ENCODE assay signal across 18 cellular contexts in genomic region chr3:126056123-126056522, GRCh38. TPM values are rescaled to one million over a fixed set of nuclear protein-coding genes. Genes with fewer than 3 reads are reported as not detected.
DNase-seq lines count a peak whose midpoint lies in the region; ATAC-seq, FAIRE-seq and TF ChIP-seq lines count a peak whose summit lies in the region.
"Had no signal": no experiment of that assay in that cellular context is flagged by ENCODE, and none has a peak within 500 bp of the region (broad histone marks: within the 10 kb centered on the region; RNA-seq: fewer than 3 reads in every experiment).

No MANE protein-coding gene starts in this region.

- TF ChIP-seq POLR2A in H1 (IDR thresholded peaks at IDR 0.05; ENCODE audit: control extremely low read depth in 1 of 2, low read depth in 2 of 2, low read length in 2 of 2), result no peak

- no peak overlapping the region for H2BK120ac ChIP-seq in H1 (replicated peaks; ENCODE audit: low read depth, low read length)

- no peak overlapping the region for H3K4ac ChIP-seq in H1 (replicated peaks; ENCODE audit: insufficient read length, low read depth, low read length)

- TF ChIP-seq RAD21 in SK-N-SH (IDR thresholded peaks at IDR 0.05; ENCODE audit: low read length), result no peak
- TF ChIP-seq RAD21 in H1 (IDR thresholded peaks at IDR 0.05 in 1 of 2, conservative IDR thresholded peaks at IDR 0.05 in 1 of 2; ENCODE audit: low read depth in 2 of 2, low read length in 2 of 2), result no peak

- 0 out of 2 replicates have a peak overlapping the region, but pooled peaks have one; percentile 27 for H2BK12ac ChIP-seq in H1 (ENCODE audit: low read depth, low read length)

- H3K36me3 ChIP-seq in SK-N-SH (replicated peaks in 1 of 2; ENCODE audit: control insufficient read depth in 1 of 2, insufficient read depth in 2 of 2, low read length in 1 of 2), result no peaks in the 10 kb centered on the region
- H3K36me3 ChIP-seq in H1 (ENCODE audit: control insufficient read depth in 2 of 4, insufficient read depth in 4 of 4, low read length in 3 of 4), result no peaks in the 10 kb centered on the region
- H3K36me3 ChIP-seq in colonic mucosa, result no peaks in the 10 kb centered on the region
- H3K36me3 ChIP-seq: Peyer's patch had no signal

- no peaks in the 10 kb centered on the region; the same call in none of the 2 replicates for H3K79me1 ChIP-seq in H1 (ENCODE audit: low read depth, low read length)

- TF ChIP-seq CTCF in SK-N-SH (IDR thresholded peaks at IDR 0.05) (no peak), H1 (IDR thresholded peaks at IDR 0.05; ENCODE audit: control extremely low read depth in 1 of 3, insufficient read depth in 1 of 3, low read depth in 1 of 3, low read length in 3 of 3) (no peak), colonic mucosa (IDR thresholded peaks at IDR 0.05) (no peak)

- intact Hi-C loops in posterior vena cava (cut with DNase I), result no loop called here
- intact Hi-C loops in colonic mucosa (cut with DNase I), result no loop called here

- no peaks in the 10 kb centered on the region for H3K9me2 ChIP-seq in SK-N-SH

- POLR2A ChIA-PET in SK-N-SH (lab: Yijun Ruan, JAX), result no interaction called here
- POLR2A ChIA-PET in H1 (lab: Charles Lee; ENCODE audit: partially characterized antibody), result no interaction called here

- no peaks in the 10 kb centered on the region; the same call in 1 of the 2 replicates for H3K23me2 ChIP-seq in H1 (ENCODE audit: low read depth, low read length)

- H3K4me1 ChIP-seq in SK-N-SH (ENCODE audit: control insufficient read depth in 1 of 2, insufficient read depth in 2 of 2, low read depth in 1 of 2, low read length in 1 of 2) (peaks cover 0 to 8% of the 10 kb centered on the region in 2 experiments; a peak in 1 of 4 replicates), H1 (replicated peaks in 1 of 4; ENCODE audit: control insufficient read depth in 3 of 4, insufficient read depth in 4 of 4, low read length in 3 of 4) (peaks cover 0 to 5% (median 2%) of the 10 kb centered on the region in 4 experiments; a peak in 4 of 7 replicates), colonic mucosa (no peaks in the 10 kb centered on the region)

- FAIRE-seq in H1 (lab: Jason Lieb, UNC), result no peak
- FAIRE-seq: G401.6 had no signal

- no peak overlapping the region for H2BK5ac ChIP-seq in H1 (ENCODE audit: low read depth, low read length)

- H2BK15ac ChIP-seq in H1 (ENCODE audit: low read length), result no peak overlapping the region

- no peak overlapping the region for H3K14ac ChIP-seq in H1 (ENCODE audit: insufficient read length)

- H3K4me2 ChIP-seq in SK-N-SH (no peak overlapping the region), H1 (ENCODE audit: insufficient read depth in 1 of 2, low read depth in 2 of 2, low read length in 2 of 2) (no peak overlapping the region)

- no peak overlapping the region for H4K91ac ChIP-seq in H1 (replicated peaks; ENCODE audit: insufficient read length, low read length)

- H2AFZ ChIP-seq in SK-N-SH (ENCODE audit: low read depth), result no peak overlapping the region
- H2AFZ ChIP-seq in H1 (ENCODE audit: low read length), result no peak overlapping the region

- H3K56ac ChIP-seq in H1 (replicated peaks; ENCODE audit: insufficient read length, low read depth, low read length), result no peak overlapping the region

- no peak overlapping the region for H3K27ac ChIP-seq in SK-N-SH (ENCODE audit: low read depth in 2 of 2, low read length in 1 of 2)
- H3K27ac ChIP-seq in H1 (ENCODE audit: low read depth, low read length), result no peak overlapping the region
- H3K27ac ChIP-seq in colonic mucosa, result no peak overlapping the region
- H3K27ac ChIP-seq: 22Rv1 had no signal

- H3K9me3 ChIP-seq in SK-N-SH, result no peaks in the 10 kb centered on the region
- no peaks in the 10 kb centered on the region for H3K9me3 ChIP-seq in H1 (ENCODE audit: insufficient read depth in 2 of 2, low read depth in 1 of 2, low read length in 1 of 2)
- no peaks in the 10 kb centered on the region for H3K9me3 ChIP-seq in colonic mucosa
- H3K9me3 ChIP-seq: Peyer's patch had no signal

- no peaks in the 10 kb centered on the region for H3K79me2 ChIP-seq in SK-N-SH (ENCODE audit: insufficient read depth)
- H3K79me2 ChIP-seq in H1 (ENCODE audit: control insufficient read depth in 1 of 2, insufficient read depth in 2 of 2, low read length in 2 of 2), result no peaks in the 10 kb centered on the region

- no peak overlapping the region for H3K23ac ChIP-seq in H1 (ENCODE audit: insufficient read length)

- H2BK20ac ChIP-seq in H1 (ENCODE audit: low read length), result no peak overlapping the region

- H3F3A ChIP-seq in SK-N-SH (replicated peaks; ENCODE audit: insufficient read depth), result no peaks in the 10 kb centered on the region

- H4K8ac ChIP-seq in H1 (ENCODE audit: extremely low read depth, insufficient read depth, low read length), result no peak overlapping the region

- 84% methylated on average over 10 of the region's 11 CpGs for WGBS in SK-N-SH (ENCODE audit: low lambda C conversion rate)
- WGBS in H1 (ENCODE audit: extremely low coverage in 1 of 2, insufficient coverage in 1 of 2, insufficient read length in 1 of 2, insufficient replicate concordance in 2 of 2, low coverage in 1 of 2, low lambda C conversion rate in 2 of 2, missing lambda C conversion rate in 1 of 2), 2 experiments, result 94% methylated on average over 11 of the region's 11 CpGs; no CpG with 5 or more reads in 1 of the 2 experiments

- H4K20me1 ChIP-seq in SK-N-SH (ENCODE audit: insufficient read depth), result no peaks in the 10 kb centered on the region
- no peaks in the 10 kb centered on the region for H4K20me1 ChIP-seq in H1 (replicated peaks in 1 of 2; ENCODE audit: control insufficient read depth in 1 of 2, insufficient read depth in 2 of 2, low read length in 2 of 2)

- H3K4me3 ChIP-seq in SK-N-SH (ENCODE audit: low read depth in 2 of 2, low read length in 1 of 2) (no peak overlapping the region), H1 (ENCODE audit: extremely low read depth in 1 of 4, insufficient read depth in 2 of 4, low read depth in 3 of 4, low read length in 4 of 4) (no peak overlapping the region), colonic mucosa (no peak overlapping the region)

- DNase-seq in SK-N-SH (peak; percentile 2), AG20443 (ENCODE audit: low spot score) (peak; percentile 3), H1 (ENCODE audit: low read depth in 1 of 2, low spot score in 2 of 2) (no peak), posterior vena cava (ENCODE audit: low spot score) (peak; percentile 42), cerebellar cortex (ENCODE audit: low spot score) (no peak), colonic mucosa (no peak)
- DNase-seq: DMS 273 treated with DMSO at 0.1 percent for 48 hours; DND-41; H9; NCI-H1092 treated with DMSO at 0.1 percent for 48 hours; NCI-H2081 treated with DMSO at 0.1 percent for 48 hours; NCI-H748 treated with DMSO at 0.1 percent for 48 hours; NK-92 treated with Interleukin-12 subunit alpha and Interleukin-12 subunit beta, amount 100 ng/mL, for 24 hours had no signal

- CTCF ChIA-PET in SK-N-SH (lab: Yijun Ruan, JAX) (no interaction called here), H1 (lab: Charles Lee; ENCODE audit: partially characterized antibody) (interaction anchor here (0.6 to 1.7 kb wide), 2 partner anchors 53 to 413 kb away, joined by 4 read pairs; no protein-coding TSS in a partner anchor)

- no peak overlapping the region for H3K18ac ChIP-seq in H1 (ENCODE audit: extremely low read depth, low read length)

- ATAC-seq in SK-N-SH treated with all-trans-retinoic acid at 6 μM for 48 hours, result no peak
- ATAC-seq in GM19035 (IDR thresholded peaks at IDR 0.05; ENCODE audit: unreplicated experiment), result no peak

- H3K27me3 ChIP-seq in SK-N-SH (ENCODE audit: insufficient read depth) (no peaks in the 10 kb centered on the region), H1 (replicated peaks in 1 of 4; ENCODE audit: control insufficient read depth in 3 of 4, extremely low read depth in 1 of 4, insufficient read depth in 3 of 4, low read length in 3 of 4) (no peaks in the 10 kb centered on the region), colonic mucosa (no peaks in the 10 kb centered on the region)
- H3K27me3 ChIP-seq: Peyer's patch had no signal

- H2AK5ac ChIP-seq in H1 (ENCODE audit: low read depth, low read length), result no peak overlapping the region

- no peak overlapping the region for H4K5ac ChIP-seq in H1 (ENCODE audit: insufficient read length, low read depth, low read length)

- H3K9ac ChIP-seq in SK-N-SH (no peak overlapping the region), H1 (replicated peaks in 1 of 4; ENCODE audit: extremely low read depth in 1 of 4, low read depth in 3 of 4, low read length in 3 of 4) (no peak overlapping the region), colonic mucosa (ENCODE audit: low read depth in 2 of 2, low read length in 2 of 2) (no peak overlapping the region)

- TF ChIP-seq EP300 in SK-N-SH (IDR thresholded peaks at IDR 0.05; ENCODE audit: borderline replicate concordance in 1 of 2, low read depth in 1 of 2, low read length in 1 of 2), result no peak
- TF ChIP-seq EP300 in H1 (IDR thresholded peaks at IDR 0.05; ENCODE audit: borderline replicate concordance in 1 of 2, low read depth in 2 of 2, low read length in 2 of 2), result no peak

TF ChIP-seq in SK-N-SH, 30 proteins besides CTCF, POLR2A, EP300 and RAD21 (continues in another document):
- TF ChIP-seq NFIC (IDR thresholded peaks at IDR 0.05; ENCODE audit: borderline replicate concordance) (no peak), RFX5 (IDR thresholded peaks at IDR 0.05; ENCODE audit: low read length) (no peak)

TF ChIP-seq in SK-N-SH treated with all-trans-retinoic acid at 6 μM for 48 hours, 23 proteins besides CTCF, POLR2A, EP300 and RAD21 (continues in another document):
- TF ChIP-seq TOX (CRISPR knock-in tag; IDR thresholded peaks at IDR 0.05; ENCODE audit: borderline replicate concordance) (no peak), ZC3H10 (CRISPR knock-in tag; IDR thresholded peaks at IDR 0.05) (no peak), GLIS3 (CRISPR knock-in tag; IDR thresholded peaks at IDR 0.05) (no peak)

TF ChIP-seq in H1, 55 proteins besides CTCF, POLR2A, EP300 and RAD21 (continues in another document):
- no peak for TF ChIP-seq SRF (IDR thresholded peaks at IDR 0.05; ENCODE audit: low read depth, low read length)
- TF ChIP-seq CHD2 (IDR thresholded peaks at IDR 0.05; ENCODE audit: low read length), result no peak
- no peak for TF ChIP-seq CBX8 (IDR thresholded peaks at IDR 0.05; ENCODE audit: borderline replicate concordance, low read depth, low read length)
- TF ChIP-seq NRF1 (IDR thresholded peaks at IDR 0.05; ENCODE audit: low read depth, low read length), result no peak

RNA-seq across cellular contexts. Expression of gene SLC41A3, which starts 27.8 kb away (rescaled TPM):
- polyA plus RNA-seq in SK-N-SH (2012; rRNA removed) (53.4 and 58.4 TPM in 2 replicates), H1 (2011; rRNA removed) (56.4 and 70.1 TPM in 2 replicates)
- polyA plus RNA-seq in SK-N-SH (2012; cell fraction: cytosol; rRNA removed), result 29.9 and 39.4 TPM in 2 replicates
- 72.6 and 102 TPM in 2 replicates for polyA plus RNA-seq in SK-N-SH (2012; cell fraction: nucleus; rRNA removed)
- total RNA-seq in H1 (2021; fragmentation: NEBNext Ultra II Directional; extraction: Animal tissue kit (Norgen Biotek cat#: 25700)), result 22.7 and 30.2 TPM in 2 replicates
- polyA plus RNA-seq in H1 (2011; cell fraction: cytosol; rRNA removed), result 57.6 TPM
- 94.1 TPM for polyA plus RNA-seq in H1 (2011; cell fraction: nucleus; rRNA removed)
- 22.8 to 34.2 TPM (median 32.2 TPM) in 4 replicates for polyA plus RNA-seq in H1 (2012, experiment 1 of 2)
- polyA plus RNA-seq in H1 (2012, experiment 2 of 2), result 36.8 TPM
- 38.6 TPM for polyA plus RNA-seq in H1 (2013, experiment 1 of 2)
- polyA plus RNA-seq in H1 (2013, experiment 2 of 2), result 42.0 TPM
- 48.7 and 58.0 TPM in 2 replicates for polyA minus RNA-seq in H1 (2011; rRNA and poly(A)+ RNA removed)
- 28.3 TPM for polyA minus RNA-seq in H1 (2011; cell fraction: cytosol; rRNA and poly(A)+ RNA removed)
- polyA minus RNA-seq in H1 (2011; cell fraction: nucleus; rRNA and poly(A)+ RNA removed), result 44.6 TPM
- total RNA-seq in posterior vena cava (10 to 100 TPM; 44.7 to 49.0 TPM), colonic mucosa (10 to 100 TPM; 27.6 to 33.1 TPM)

Comparison
In these comparisons a context has a peak if more than half of its experiments do, and no peak if none do; other contexts are left out.
1. DNase-seq: peak in SK-N-SH (single experiment), AG20443 (single experiment) and posterior vena cava (single experiment); none in H1 (0 of 2), cerebellar cortex (single experiment) and colonic mucosa (single experiment).